In genomic region chr17:7019406-7019805, GRCh38 we compare ENCODE assay signal across 11 cellular contexts. TPM values are rescaled to one million over a fixed set of nuclear protein-coding genes. Genes with fewer than 3 reads are reported as not detected.
DNase-seq lines count a peak whose midpoint lies in the region; ATAC-seq and TF ChIP-seq lines count a peak whose summit lies in the region.
"Had no signal": no experiment of that assay in that cellular context is flagged by ENCODE, and none has a peak within 500 bp of the region (broad histone marks: within the 10 kb centered on the region; RNA-seq: fewer than 3 reads in every experiment).

No MANE protein-coding gene starts in this region.

- peak overlapping the region; percentile 70 for H2AFZ ChIP-seq in neuron (ENCODE audit: low read depth, low read length)

- H3K9me3 ChIP-seq in right cardiac atrium (ENCODE audit: control insufficient read depth, low read length) (no peaks in the 10 kb centered on the region), neuron (ENCODE audit: low read length) (peaks cover 9% of the 10 kb centered on the region), vagina (no peaks in the 10 kb centered on the region)

- no peak for TF ChIP-seq POLR2A in vagina (IDR thresholded peaks at IDR 0.05)

- ATAC-seq in right cardiac atrium (no peak), left cardiac atrium (no peak), GM18517 (IDR thresholded peaks at IDR 0.05; ENCODE audit: unreplicated experiment) (no peak)
- ATAC-seq: stimulated activated naive CD8-positive, alpha-beta T cell treated with anti-CD3 and anti-CD28 coated beads, Interleukin-15, amount 100 ng/mL, for 72 hours had no signal

- intact Hi-C loops in right cardiac atrium (cut with DNase I) (no loop called here), left cardiac atrium (cut with DNase I) (no loop called here), vagina (cut with DNase I) (no loop called here)

- 19% methylated on average over 11 of the region's 11 CpGs for WGBS in right cardiac atrium

- H3K27ac ChIP-seq in right cardiac atrium (ENCODE audit: low read length) (peak overlapping the region; percentile 78), vagina (peak overlapping the region; percentile 86)
- H3K27ac ChIP-seq: HL-60 had no signal

- H3K27me3 ChIP-seq in right cardiac atrium (ENCODE audit: control insufficient read depth, insufficient read depth) (no peaks in the 10 kb centered on the region), neuron (ENCODE audit: insufficient read depth, low read length) (peaks cover 25% of the 10 kb centered on the region), vagina (no peaks in the 10 kb centered on the region)

- no peak for TF ChIP-seq CTCF in vagina (IDR thresholded peaks at IDR 0.05)

- peaks cover 10% of the 10 kb centered on the region for H3K36me3 ChIP-seq in neuron (ENCODE audit: insufficient read depth, low read length)
- no peaks in the 10 kb centered on the region for H3K36me3 ChIP-seq in vagina

- DNase-seq in right cardiac atrium (peak in 2 of 3 donors; percentile 27 to 64), left cardiac atrium (no peak), epidermal melanocyte (ENCODE audit: insufficient read length, low spot score) (peak; percentile 7), vagina (ENCODE audit: extremely low spot score in 2 of 2) (no peak), DMS 273 (lab: John Stamatoyannopoulos, UW; ENCODE audit: unreplicated experiment) (no peak)
- DNase-seq in activated CD4-positive, alpha-beta T cell treated with anti-CD3 and anti-CD28 coated beads for 4 hours = no peak
- DNase-seq: occipital lobe; stimulated activated naive CD8-positive, alpha-beta T cell treated with anti-CD3 and anti-CD28 coated beads, Interleukin-15, amount 100 ng/mL, for 72 hours had no signal

- peak overlapping the region; percentile 46 for H3K4me3 ChIP-seq in right cardiac atrium (ENCODE audit: low read length)
- peak overlapping the region; percentile 38 for H3K4me3 ChIP-seq in neuron (ENCODE audit: low read length)
- peak overlapping the region; percentile 53 to 66 for H3K4me3 ChIP-seq in vagina

- H3K4me1 ChIP-seq in right cardiac atrium (ENCODE audit: control insufficient read depth, insufficient read depth, low read length) (peaks cover 5% of the 10 kb centered on the region), neuron (ENCODE audit: insufficient read depth, low read length) (peaks cover 36% of the 10 kb centered on the region), vagina (peaks cover 62% of the 10 kb centered on the region)

RNA-seq across cellular contexts. Expression of gene BCL6B, which starts 3.4 kb away (rescaled TPM):
- total RNA-seq in right cardiac atrium (10 to 100 TPM in 2 of 4 donors, 1 to 10 TPM in 2; 6.7 to 16.8 (median 10.1) TPM), left cardiac atrium (10 to 100 TPM; 14.1 to 19.8 TPM), vagina (10.1 TPM)
- 6.9 TPM for polyA plus RNA-seq in right cardiac atrium

RNA-seq across cellular contexts. Expression of gene RNASEK, which starts 7.0 kb away (rescaled TPM):
- total RNA-seq in right cardiac atrium (100 to 1,000 TPM; 188 to 219 (median 193) TPM), left cardiac atrium (100 to 1,000 TPM; 174 to 198 TPM), vagina (155 TPM)
- polyA plus RNA-seq in right cardiac atrium = 357 TPM

RNA-seq across cellular contexts. Expression of gene SLC16A13, which starts 16.4 kb away (rescaled TPM):
- total RNA-seq in right cardiac atrium = 1 to 10 TPM in 2 of 4 donors, under 1 TPM in 2; 0.91 to 1.1 (median 0.98) TPM
- polyA plus RNA-seq in right cardiac atrium = 1.2 TPM
- 1 to 10 TPM; 1.2 to 1.8 TPM for total RNA-seq in left cardiac atrium
- 2.0 TPM for total RNA-seq in vagina

RNA-seq across cellular contexts. Expression of gene ALOX12, which starts 23.6 kb away (rescaled TPM):
- total RNA-seq in right cardiac atrium = under 1 TPM in 1 of 4 donors, not detected in 3; 0.18 TPM
- polyA plus RNA-seq in right cardiac atrium = 0.09 TPM
- total RNA-seq in left cardiac atrium = under 1 TPM in 1 of 2 donors, not detected in 1; 0.21 TPM
- total RNA-seq in vagina = 16.0 TPM
- total RNA-seq: occipital lobe had no signal

RNA-seq across cellular contexts. Expression of gene SLC16A11, which starts 24.5 kb away (rescaled TPM):
- 1 to 10 TPM; 3.3 to 5.3 (median 3.7) TPM for total RNA-seq in right cardiac atrium
- polyA plus RNA-seq in right cardiac atrium = 11.3 TPM
- total RNA-seq in left cardiac atrium = 1 to 10 TPM; 2.5 to 3.5 TPM
- total RNA-seq in vagina = not detected

Comparison
In these comparisons a context has a peak if more than half of its experiments do, and no peak if none do; other contexts are left out.
1. DNase-seq: peak in right cardiac atrium (2 of 3) and epidermal melanocyte (single experiment); none in left cardiac atrium (single experiment), vagina (0 of 2), activated CD4-positive, alpha-beta T cell treated with anti-CD3 and anti-CD28 coated beads for 4 hours (0 of 2) and DMS 273 (single experiment).
2. Peak in every context shown above with its lines, with median percentiles within 50 percentile points of each other: H3K4me3 ChIP-seq.